ENCODE assay signal across 8 cellular contexts in the genomic region with DNA sequence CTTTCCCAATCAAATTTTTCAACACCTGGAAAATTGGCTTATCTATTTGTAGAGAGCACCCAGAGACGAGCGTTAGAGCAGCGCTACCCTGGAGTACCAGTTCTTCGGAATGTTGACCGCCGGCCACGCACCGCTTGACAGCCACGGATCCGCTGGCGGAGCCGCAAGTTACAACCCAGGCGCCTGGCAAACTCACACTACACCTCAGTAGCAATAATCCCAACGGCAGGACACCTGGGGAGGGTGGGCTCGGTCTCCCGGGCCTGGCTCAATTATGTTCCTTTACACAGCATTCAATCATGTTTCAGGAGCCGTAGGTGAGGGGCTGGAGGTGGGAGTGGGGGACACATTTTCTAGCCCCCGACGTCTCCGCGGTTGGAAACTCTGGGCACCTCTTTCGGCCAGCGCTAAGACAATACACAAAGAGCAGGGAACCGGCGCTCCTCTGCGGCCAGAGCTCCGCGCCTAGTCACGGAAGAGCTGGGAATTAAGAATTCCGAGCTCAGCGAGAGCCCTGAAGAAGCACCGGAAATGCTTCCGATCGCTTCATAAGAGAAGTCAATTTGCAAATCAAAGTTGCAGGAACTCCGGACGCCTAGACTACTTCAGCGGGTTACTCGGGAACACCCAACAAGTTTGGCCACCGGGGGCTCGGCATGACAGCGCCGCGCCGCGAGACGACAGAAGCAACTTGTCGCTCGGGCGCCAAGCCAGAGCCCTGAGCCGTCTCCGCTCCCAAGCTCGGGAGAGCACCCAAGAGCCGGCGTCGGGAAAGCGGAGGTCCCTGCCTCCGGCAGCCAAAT. TPM values are rescaled to one million over a fixed set of nuclear protein-coding genes. Genes with fewer than 3 reads are reported as not detected.
DNase-seq lines count a peak whose midpoint lies in the region; ATAC-seq and TF ChIP-seq lines count a peak whose summit lies in the region.

No MANE protein-coding gene starts in this region.

- intact Hi-C loops in activated T-helper 2 cell treated with anti-CD3 and anti-CD28 coated beads, Interferon-gamma antibody, Interleukin-2, Interleukin-4, amounts not matched to agents 10 μg/mL and 5 μg/mL and 100 μg/mL, durations not matched to agents 14 hours and 24 hours and 36 hours (cut with micrococcal nuclease) = loop anchor here (1.0 to 5.0 kb wide), 5 partner anchors 30 to 126 kb away; no protein-coding TSS in a partner anchor

- ATAC-seq in HG02588 (IDR thresholded peaks at IDR 0.05; ENCODE audit: unreplicated experiment) (peak; percentile 26), HG02840 (IDR thresholded peaks at IDR 0.05; ENCODE audit: low FRiP score, unreplicated experiment) (no peak)

- no peaks in the 10 kb centered on the region for H3K36me3 ChIP-seq in muscle layer of duodenum (ENCODE audit: control insufficient read depth in 1 of 2, insufficient read depth in 2 of 2, low read length in 2 of 2)
- H3K36me3 ChIP-seq in urinary bladder (ENCODE audit: insufficient read depth) = no peaks in the 10 kb centered on the region

- peaks cover 25% of the 10 kb centered on the region for H3K36me3 Mint-ChIP-seq in activated T-helper 2 cell treated with anti-CD3 and anti-CD28 coated beads, Interferon-gamma antibody, Interleukin-2, Interleukin-4, amounts not matched to agents 10 μg/mL and 5 μg/mL and 100 μg/mL, durations not matched to agents 14 hours and 24 hours and 36 hours (ENCODE audit: low read depth)

- no peaks in the 10 kb centered on the region for H3K9me3 ChIP-seq in muscle layer of duodenum (ENCODE audit: control insufficient read depth in 1 of 2, low read length in 2 of 2)

- TF ChIP-seq CTCF in GM12864 (IDR thresholded peaks at IDR 0.05; ENCODE audit: low read depth, low read length, missing control alignments) (peak; percentile 34), fibroblast of the aortic adventitia (IDR thresholded peaks at IDR 0.05; ENCODE audit: insufficient read depth, low read length) (no peak)

- no peak for DNase-seq in GM12864 (ENCODE audit: low read depth)
- DNase-seq in NCI-H226 = peak; percentile 28
- peak; percentile 13 for DNase-seq in activated T-helper 2 cell treated with anti-CD3 and anti-CD28 coated beads, Interferon-gamma antibody, Interleukin-2, Interleukin-4, amounts not matched to agents 10 μg/mL and 5 μg/mL and 100 μg/mL, durations not matched to agents 14 hours and 24 hours and 36 hours (ENCODE audit: low spot score)
- peak; percentile 74 for DNase-seq in fibroblast of the aortic adventitia (ENCODE audit: low read depth)

- no peaks in the 10 kb centered on the region for H3K9me3 Mint-ChIP-seq in activated T-helper 2 cell treated with anti-CD3 and anti-CD28 coated beads, Interferon-gamma antibody, Interleukin-2, Interleukin-4, amounts not matched to agents 10 μg/mL and 5 μg/mL and 100 μg/mL, durations not matched to agents 14 hours and 24 hours and 36 hours

- peaks cover 35% of the 10 kb centered on the region for H3K4me1 Mint-ChIP-seq in activated T-helper 2 cell treated with anti-CD3 and anti-CD28 coated beads, Interferon-gamma antibody, Interleukin-2, Interleukin-4, amounts not matched to agents 10 μg/mL and 5 μg/mL and 100 μg/mL, durations not matched to agents 14 hours and 24 hours and 36 hours (ENCODE audit: low read depth)

- H3K27ac Mint-ChIP-seq in activated T-helper 2 cell treated with anti-CD3 and anti-CD28 coated beads, Interferon-gamma antibody, Interleukin-2, Interleukin-4, amounts not matched to agents 10 μg/mL and 5 μg/mL and 100 μg/mL, durations not matched to agents 14 hours and 24 hours and 36 hours = peak overlapping the region; percentile 87

- H3K4me3 Mint-ChIP-seq in activated T-helper 2 cell treated with anti-CD3 and anti-CD28 coated beads, Interferon-gamma antibody, Interleukin-2, Interleukin-4, amounts not matched to agents 10 μg/mL and 5 μg/mL and 100 μg/mL, durations not matched to agents 14 hours and 24 hours and 36 hours (ENCODE audit: low read depth) = peak overlapping the region; percentile 97

- peaks cover 60% of the 10 kb centered on the region for H3K27me3 Mint-ChIP-seq in activated T-helper 2 cell treated with anti-CD3 and anti-CD28 coated beads, Interferon-gamma antibody, Interleukin-2, Interleukin-4, amounts not matched to agents 10 μg/mL and 5 μg/mL and 100 μg/mL, durations not matched to agents 14 hours and 24 hours and 36 hours (ENCODE audit: low read depth)

- H3K4me3 ChIP-seq in GM12864 (ENCODE audit: low read depth, low read length) (peak overlapping the region; percentile 83), fibroblast of the aortic adventitia (ENCODE audit: low read depth, low read length) (peak overlapping the region; percentile 97), muscle layer of duodenum (ENCODE audit: low read depth in 1 of 2, low read length in 2 of 2) (peak overlapping the region; percentile 79 to 90), urinary bladder (ENCODE audit: low read depth, low read length) (peak overlapping the region; percentile 67)

- H3K4me1 ChIP-seq in muscle layer of duodenum (ENCODE audit: control insufficient read depth in 1 of 2, insufficient read depth in 2 of 2, low read length in 2 of 2) (peaks cover 6 to 24% of the 10 kb centered on the region in 2 donors), urinary bladder (ENCODE audit: insufficient read depth) (no peaks in the 10 kb centered on the region)

- WGBS in urinary bladder = 1% methylated on average over 57 of the region's 57 CpGs

- no peaks in the 10 kb centered on the region for H3K27me3 ChIP-seq in muscle layer of duodenum (ENCODE audit: low read depth, low read length)

- peak overlapping the region; percentile 71 for H3K27ac ChIP-seq in muscle layer of duodenum (ENCODE audit: low read length)
- peak overlapping the region; percentile 14 for H3K27ac ChIP-seq in urinary bladder (ENCODE audit: low read depth)

RNA-seq across cellular contexts. Expression of a gene that starts 1.0 kb away (rescaled TPM):
- total RNA-seq in activated T-helper 2 cell treated with anti-CD3 and anti-CD28 coated beads, Interferon-gamma antibody, Interleukin-2, Interleukin-4, amounts not matched to agents 10 μg/mL and 5 μg/mL and 100 μg/mL, durations not matched to agents 14 hours and 24 hours and 36 hours = 17.7 TPM in 2 replicates
- total RNA-seq in fibroblast of the aortic adventitia (ENCODE audit: low replicate concordance) (5.6 and 6.7 TPM in 2 replicates), urinary bladder (22.6 TPM)
- 4.1 TPM for polyA plus RNA-seq in urinary bladder
